In genomic region chr3:187102073-187102634, GRCh38 we compare ENCODE assay signal across 10 cellular contexts. TPM values are rescaled to one million over a fixed set of nuclear protein-coding genes. Genes with fewer than 3 reads are reported as not detected.
A peak's percentile ranks its signal among the peaks of the same experiment; 100 is the strongest.
DNase-seq lines count a peak whose midpoint lies in the region; ATAC-seq and TF ChIP-seq lines count a peak whose summit lies in the region.
"Had no signal": no experiment of that assay in that cellular context is flagged by ENCODE, and none has a peak within 500 bp of the region (broad histone marks: within the 10 kb centered on the region; RNA-seq: fewer than 3 reads in every experiment).

No MANE protein-coding gene starts in this region.

- no peak overlapping the region for H3K27ac ChIP-seq in CD4-positive, alpha-beta T cell (ENCODE audit: low read depth, low read length)
- H3K27ac ChIP-seq in SK-N-SH (ENCODE audit: low read depth in 2 of 2, low read length in 1 of 2) (peak overlapping the region; percentile 55 to 78; a peak in 3 of 4 replicates), esophagus muscularis mucosa (replicated peaks in 1 of 4) (peak overlapping the region; percentile 62 to 76 (median 67)), sigmoid colon (peak overlapping the region; percentile 58 to 80 (median 78))
- H3K27ac ChIP-seq: colonic mucosa had no signal

- H3K4me3 ChIP-seq in SK-N-SH (ENCODE audit: low read depth in 2 of 2, low read length in 1 of 2) (peak overlapping the region; percentile 40 to 55), esophagus muscularis mucosa (peak overlapping the region; percentile 38 to 49 (median 44)), sigmoid colon (peak overlapping the region; percentile 9 to 38 (median 34))
- H3K4me3 ChIP-seq: colonic mucosa had no signal

- intact Hi-C loops in CD4-positive, alpha-beta T cell (cut with DNase I, micrococcal nuclease) = no loop called here
- intact Hi-C loops in esophagus muscularis mucosa (cut with DNase I) = no loop called here
- intact Hi-C loops in sigmoid colon (cut with DNase I) = no loop called here

- H3K9me2 ChIP-seq in SK-N-SH = no peaks in the 10 kb centered on the region

- H3K27me3 ChIP-seq in CD4-positive, alpha-beta T cell (ENCODE audit: control insufficient read depth, insufficient read depth, low read length) = no peaks in the 10 kb centered on the region
- H3K27me3 ChIP-seq in SK-N-SH (ENCODE audit: insufficient read depth) (no peaks in the 10 kb centered on the region), esophagus muscularis mucosa (no peaks in the 10 kb centered on the region), sigmoid colon (no peaks in the 10 kb centered on the region)
- H3K27me3 ChIP-seq: colonic mucosa had no signal

- H3K79me2 ChIP-seq in SK-N-SH (ENCODE audit: insufficient read depth) = no peaks in the 10 kb centered on the region

- WGBS in SK-N-SH (ENCODE audit: low lambda C conversion rate) = 63% methylated on average over 1 of the region's 1 CpG
- 100% methylated on average over 1 of the region's 1 CpG for WGBS in esophagus muscularis mucosa
- 94 to 97% methylated on average over 1 of the region's 1 CpG for WGBS in sigmoid colon, 2 donors

- H3K9me3 Mint-ChIP-seq in CD4-positive, alpha-beta T cell = peaks cover 3% of the 10 kb centered on the region

- H3K4me1 Mint-ChIP-seq in CD4-positive, alpha-beta T cell (ENCODE audit: low read depth) = peaks cover 30% of the 10 kb centered on the region

- peak overlapping the region; percentile 74 for H3K4me2 ChIP-seq in SK-N-SH

- H3K36me3 Mint-ChIP-seq in CD4-positive, alpha-beta T cell (ENCODE audit: low read depth) = peaks cover 1% of the 10 kb centered on the region

- CTCF ChIA-PET in CD4-positive, alpha-beta T cell (lab: Charles Lee) = interaction anchor here (0.6 to 2.0 kb wide), 6 partner anchors 11 to 212 kb away, joined by 3 to 7 read pairs (median 4); partner anchors contain the start of gene RPL39L
- CTCF ChIA-PET in SK-N-SH (lab: Yijun Ruan, JAX) = interaction anchor here (2.3 to 5.7 kb wide), 3 partner anchors 11 to 63 kb away, joined by 12 to 37 read pairs (median 14); partner anchors contain the start of gene RPL39L

- H3K36me3 ChIP-seq in SK-N-SH (replicated peaks in 1 of 2; ENCODE audit: control insufficient read depth in 1 of 2, insufficient read depth in 2 of 2, low read length in 1 of 2) = no peaks in the 10 kb centered on the region
- no peaks in the 10 kb centered on the region for H3K36me3 ChIP-seq in esophagus muscularis mucosa
- no peaks in the 10 kb centered on the region for H3K36me3 ChIP-seq in sigmoid colon
- H3K36me3 ChIP-seq: colonic mucosa had no signal

- peaks cover 9 to 10% of the 10 kb centered on the region in 2 experiments for H3K4me1 ChIP-seq in SK-N-SH (ENCODE audit: control insufficient read depth in 1 of 2, insufficient read depth in 2 of 2, low read depth in 1 of 2, low read length in 1 of 2)
- H3K4me1 ChIP-seq in esophagus muscularis mucosa = peaks cover 19 to 40% (median 20%) of the 10 kb centered on the region in 4 donors
- peaks cover 0 to 24% (median 19%) of the 10 kb centered on the region in 4 donors for H3K4me1 ChIP-seq in sigmoid colon
- H3K4me1 ChIP-seq: colonic mucosa had no signal

- peak overlapping the region; percentile 81 for H2AFZ ChIP-seq in SK-N-SH (ENCODE audit: low read depth)

- TF ChIP-seq POLR2A in esophagus muscularis mucosa (IDR thresholded peaks at IDR 0.05; ENCODE audit: low read depth) = no peak
- TF ChIP-seq POLR2A in sigmoid colon (IDR thresholded peaks at IDR 0.05) = no peak

- TF ChIP-seq EP300 in SK-N-SH (IDR thresholded peaks at IDR 0.05; ENCODE audit: borderline replicate concordance in 1 of 2, low read depth in 1 of 2, low read length in 1 of 2) (no peak), esophagus muscularis mucosa (IDR thresholded peaks at IDR 0.05) (no peak), sigmoid colon (IDR thresholded peaks at IDR 0.05) (no peak)

- POLR2A ChIA-PET in CD4-positive, alpha-beta T cell (lab: Charles Lee) = interaction anchor here (0.6 to 1.7 kb wide), 10 partner anchors 10 to 275 kb away, joined by 3 to 8 read pairs (median 4); partner anchors contain the start of gene RPL39L
- POLR2A ChIA-PET in SK-N-SH (lab: Yijun Ruan, JAX) = no interaction called here

- ATAC-seq in CD4-positive, alpha-beta T cell (ENCODE audit: poor library complexity) = no peak
- ATAC-seq in GM18870 (IDR thresholded peaks at IDR 0.05; ENCODE audit: unreplicated experiment) (no peak), HG03039 (IDR thresholded peaks at IDR 0.05; ENCODE audit: unreplicated experiment) (no peak)

- no peak for TF ChIP-seq CTCF in CD4-positive, alpha-beta T cell (IDR thresholded peaks at IDR 0.05)
- TF ChIP-seq CTCF in SK-N-SH (IDR thresholded peaks at IDR 0.05) = no peak
- no peak for TF ChIP-seq CTCF in esophagus muscularis mucosa (IDR thresholded peaks at IDR 0.05)
- no peak for TF ChIP-seq CTCF in sigmoid colon (IDR thresholded peaks at IDR 0.05)

- H3K9ac ChIP-seq in SK-N-SH = peak overlapping the region; percentile 18; the same call in 1 of the 2 replicates

- H3F3A ChIP-seq in SK-N-SH (replicated peaks; ENCODE audit: insufficient read depth) = peaks cover 13% of the 10 kb centered on the region

- no peaks in the 10 kb centered on the region for H3K27me3 Mint-ChIP-seq in CD4-positive, alpha-beta T cell

- H4K20me1 ChIP-seq in SK-N-SH (ENCODE audit: insufficient read depth) = no peaks in the 10 kb centered on the region

- no peak for TF ChIP-seq RAD21 in SK-N-SH (IDR thresholded peaks at IDR 0.05; ENCODE audit: low read length)

- H3K9me3 ChIP-seq in CD4-positive, alpha-beta T cell (ENCODE audit: control insufficient read depth, low read length) = no peaks in the 10 kb centered on the region
- H3K9me3 ChIP-seq in SK-N-SH (no peaks in the 10 kb centered on the region), esophagus muscularis mucosa (no peaks in the 10 kb centered on the region), sigmoid colon (no peaks in the 10 kb centered on the region)
- H3K9me3 ChIP-seq: colonic mucosa had no signal

- DNase-seq in CD4-positive, alpha-beta T cell = no peak
- DNase-seq in SK-N-SH = no peak
- no peak for DNase-seq in esophagus muscularis mucosa (ENCODE audit: extremely low spot score)
- no peak for DNase-seq in sigmoid colon
- DNase-seq in NCI-H526 (lab: John Stamatoyannopoulos, UW) = no peak
- no peak for DNase-seq in SW480 (ENCODE audit: low spot score)
- DNase-seq: NCI-H2227 treated with DMSO at 0.1 percent for 48 hours had no signal

- H3K27ac Mint-ChIP-seq in CD4-positive, alpha-beta T cell = peak overlapping the region; percentile 67

- H3K4me3 Mint-ChIP-seq in CD4-positive, alpha-beta T cell = peak overlapping the region; percentile 71

TF ChIP-seq in SK-N-SH, 30 proteins besides CTCF, POLR2A, EP300 and RAD21:
- TF ChIP-seq YY1 (IDR thresholded peaks at IDR 0.05; ENCODE audit: low read depth) (no peak), FOSL2 (IDR thresholded peaks at IDR 0.05; ENCODE audit: borderline replicate concordance, low read depth) (0 out of 2 replicates have a peak, but pooled peaks have one; percentile 10)

RNA-seq across cellular contexts. Expression of gene RPL39L, which starts 37.1 kb away (rescaled TPM):
- 1 to 10 TPM; 1.1 to 1.7 TPM for total RNA-seq in CD4-positive, alpha-beta T cell
- polyA plus RNA-seq in SK-N-SH (2012; rRNA removed) = 21.0 and 25.3 TPM in 2 replicates
- 24.3 and 26.4 TPM in 2 replicates for polyA plus RNA-seq in SK-N-SH (2012; cell fraction: cytosol; rRNA removed)
- polyA plus RNA-seq in SK-N-SH (2012; cell fraction: nucleus; rRNA removed) = 6.4 and 8.6 TPM in 2 replicates
- total RNA-seq in esophagus muscularis mucosa = 1 to 10 TPM; 3.6 to 9.1 (median 7.5) TPM
- total RNA-seq in sigmoid colon = 10 to 100 TPM; 15.7 to 27.7 (median 25.1) TPM
- polyA plus RNA-seq in sigmoid colon = 10 to 100 TPM in 1 of 3 donors, 1 to 10 TPM in 2; 8.4 to 20.6 (median 8.8) TPM
